In genomic region chr1:201718346-201719202, GRCh38 we compare ENCODE assay signal across 17 cellular contexts.
A peak's percentile ranks its signal among the peaks of the same experiment; 100 is the strongest.
DNase-seq lines count a peak whose midpoint lies in the region; ATAC-seq and TF ChIP-seq lines count a peak whose summit lies in the region.
"Had no signal": no experiment of that assay in that cellular context is flagged by ENCODE, and none has a peak within 500 bp of the region (broad histone marks: within the 10 kb centered on the region; RNA-seq: fewer than 3 reads in every experiment).

No MANE protein-coding gene starts in this region.

- H3K9me3 Mint-ChIP-seq in brain (no peaks in the 10 kb centered on the region), immature natural killer cell (no peaks in the 10 kb centered on the region)
- no peaks in the 10 kb centered on the region for H3K9me3 Mint-ChIP-seq in activated T-cell treated with anti-CD3 and anti-CD28 coated beads, Interleukin-2, amount 50 U/mL, for 24 hours
- H3K9me3 Mint-ChIP-seq: activated CD4-positive, alpha-beta T cell treated with anti-CD3 and anti-CD28 coated beads, Interleukin-2, amount 10 ng/mL, durations not matched to agents 24 days and 14 days had no signal

- H3K4me1 Mint-ChIP-seq in brain (peaks cover 47% of the 10 kb centered on the region), immature natural killer cell (no peaks in the 10 kb centered on the region)
- H3K4me1 Mint-ChIP-seq in activated T-cell treated with anti-CD3 and anti-CD28 coated beads, Interleukin-2, amount 50 U/mL, for 24 hours (ENCODE audit: low read depth) = no peaks in the 10 kb centered on the region
- H3K4me1 Mint-ChIP-seq: activated CD4-positive, alpha-beta T cell treated with anti-CD3 and anti-CD28 coated beads, Interleukin-2, amount 10 ng/mL, durations not matched to agents 24 days and 14 days had no signal

- DNase-seq in DMS53 (lab: John Stamatoyannopoulos, UW) (peak; percentile 23), DMS53 treated with DMSO at 0.1 percent for 48 hours (lab: John Stamatoyannopoulos, UW; ENCODE audit: unreplicated experiment) (no peak), thoracic aorta (ENCODE audit: low spot score) (no peak), immature natural killer cell (no peak), foreskin fibroblast (no peak)
- no peak for DNase-seq in activated T-cell treated with anti-CD3 and anti-CD28 coated beads, Interleukin-2, amount 50 U/mL, for 24 hours
- DNase-seq: 8988T; activated CD4-positive, alpha-beta T cell treated with anti-CD3 and anti-CD28 coated beads, Interleukin-2, amount 10 ng/mL, durations not matched to agents 24 days and 14 days; activated gamma-delta T cell; NCI-H1930; stimulated activated CD4-positive, alpha-beta T cell treated with anti-CD3 and anti-CD28 coated beads, Interleukin-2, amount 100 ng/mL, for 24 hours; stimulated activated naive CD4-positive, alpha-beta T cell treated with Interleukin-2 at 50 U/mL for 16 hours; SW 1271 had no signal

- H3K4me3 Mint-ChIP-seq in brain = no peak overlapping the region
- no peak overlapping the region for H3K4me3 Mint-ChIP-seq in immature natural killer cell
- no peak overlapping the region for H3K4me3 Mint-ChIP-seq in activated T-cell treated with anti-CD3 and anti-CD28 coated beads, Interleukin-2, amount 50 U/mL, for 24 hours
- H3K4me3 Mint-ChIP-seq: activated CD4-positive, alpha-beta T cell treated with anti-CD3 and anti-CD28 coated beads, Interleukin-2, amount 10 ng/mL, durations not matched to agents 24 days and 14 days had no signal

- ATAC-seq in thoracic aorta (ENCODE audit: insufficient number of reproducible peaks, low FRiP score, low read depth) = no peak
- ATAC-seq: HCT116, left lobe of liver had no signal

- no peaks in the 10 kb centered on the region for H3K27me3 ChIP-seq in thoracic aorta (replicated peaks; ENCODE audit: insufficient read depth)

- H3K36me3 Mint-ChIP-seq in brain (peaks cover 53% of the 10 kb centered on the region), immature natural killer cell (no peaks in the 10 kb centered on the region)
- H3K36me3 Mint-ChIP-seq in activated T-cell treated with anti-CD3 and anti-CD28 coated beads, Interleukin-2, amount 50 U/mL, for 24 hours (ENCODE audit: low read depth) = no peaks in the 10 kb centered on the region

- H3K4me3 ChIP-seq in mesodermal cell (ENCODE audit: extremely low read depth, insufficient read depth, low read length, poor library complexity, severe bottlenecking) (no peak overlapping the region), thoracic aorta (no peak overlapping the region), foreskin fibroblast (ENCODE audit: low read depth in 1 of 2, low read length in 2 of 2) (no peak overlapping the region)

- H3K27me3 Mint-ChIP-seq in brain = no peaks in the 10 kb centered on the region
- H3K27me3 Mint-ChIP-seq in immature natural killer cell (ENCODE audit: low read depth in 3 of 3) = peaks cover 0 to 6% (median 4%) of the 10 kb centered on the region in 3 donors
- no peaks in the 10 kb centered on the region for H3K27me3 Mint-ChIP-seq in activated T-cell treated with anti-CD3 and anti-CD28 coated beads, Interleukin-2, amount 50 U/mL, for 24 hours

- H3K27ac Mint-ChIP-seq in brain (peak overlapping the region in 4 of 5 experiments; percentile 23 to 90 (median 46)), immature natural killer cell (peak overlapping the region in 1 of 6 donors; percentile 62)
- H3K27ac Mint-ChIP-seq in activated T-cell treated with anti-CD3 and anti-CD28 coated beads, Interleukin-2, amount 50 U/mL, for 24 hours = no peak overlapping the region
- H3K27ac Mint-ChIP-seq: activated CD4-positive, alpha-beta T cell treated with anti-CD3 and anti-CD28 coated beads, Interleukin-2, amount 10 ng/mL, durations not matched to agents 24 days and 14 days had no signal

- WGBS in mesodermal cell (ENCODE audit: insufficient coverage in 2 of 2), 2 experiments = 97 to 99% methylated on average over 26 to 35 of the region's 36 CpGs

- no peak for TF ChIP-seq CTCF in brain (conservative IDR thresholded peaks at IDR 0.05)
- TF ChIP-seq CTCF in thoracic aorta (IDR thresholded peaks at IDR 0.05) = no peak
- no peak for TF ChIP-seq CTCF in foreskin fibroblast (IDR thresholded peaks at IDR 0.05; ENCODE audit: low read depth, low read length)

- H3K36me3 ChIP-seq in mesodermal cell (ENCODE audit: control insufficient read depth, insufficient read depth, low read length) (peaks cover 30% of the 10 kb centered on the region), thoracic aorta (peaks cover 5% of the 10 kb centered on the region)

- H3K9me3 ChIP-seq in mesodermal cell (ENCODE audit: control insufficient read depth, low read length) (no peaks in the 10 kb centered on the region), thoracic aorta (no peaks in the 10 kb centered on the region)

- H3K4me1 ChIP-seq in mesodermal cell (ENCODE audit: control insufficient read depth, insufficient read depth, low read length, poor library complexity, severe bottlenecking) (peaks cover 73% of the 10 kb centered on the region), thoracic aorta (ENCODE audit: control insufficient read depth in 1 of 2, low read depth in 2 of 2) (peaks cover 49 to 84% of the 10 kb centered on the region in 2 donors)

- peak overlapping the region; percentile 95 for H3K27ac ChIP-seq in mesodermal cell (ENCODE audit: low read depth, low read length, severe bottlenecking)
- H3K27ac ChIP-seq in thoracic aorta = peak overlapping the region; percentile 55 to 97
